In genomic region chr17:80453980-80454556, GRCh38 we compare ENCODE assay signal across 8 cellular contexts. TPM values are rescaled to one million over a fixed set of nuclear protein-coding genes. Genes with fewer than 3 reads are reported as not detected.
DNase-seq lines count a peak whose midpoint lies in the region; ATAC-seq and TF ChIP-seq lines count a peak whose summit lies in the region.

No MANE protein-coding gene starts in this region.

- TF ChIP-seq CTCF in CD4-positive, alpha-beta T cell (IDR thresholded peaks at IDR 0.05) = no peak
- TF ChIP-seq CTCF in cardiac fibroblast (IDR thresholded peaks at IDR 0.05; ENCODE audit: low read depth, low read length) = no peak

- peaks cover 7% of the 10 kb centered on the region for H3K4me1 ChIP-seq in HUES48 (ENCODE audit: control insufficient read depth, insufficient read depth, low read length)
- peaks cover 46% of the 10 kb centered on the region for H3K4me1 ChIP-seq in muscle layer of colon (ENCODE audit: insufficient read depth, low read length)

- H3K27me3 Mint-ChIP-seq in CD4-positive, alpha-beta T cell = peaks cover 16% of the 10 kb centered on the region

- peak overlapping the region; percentile 88 for H3K9ac ChIP-seq in HUES48 (ENCODE audit: low read depth, low read length)
- peak overlapping the region; percentile 91 for H3K9ac ChIP-seq in muscle layer of colon (ENCODE audit: low read length)

- H3K36me3 ChIP-seq in HUES48 (ENCODE audit: control insufficient read depth, insufficient read depth, low read length) = no peaks in the 10 kb centered on the region
- no peaks in the 10 kb centered on the region for H3K36me3 ChIP-seq in muscle layer of colon (ENCODE audit: insufficient read depth, low read length)

- peak overlapping the region; percentile 83 for H3K4me3 ChIP-seq in HUES48 (ENCODE audit: low read depth, low read length)
- peak overlapping the region; percentile 70 to 74 for H3K4me3 ChIP-seq in cardiac fibroblast (replicated peaks in 1 of 2; ENCODE audit: low read depth in 2 of 2, low read length in 2 of 2)
- H3K4me3 ChIP-seq in muscle layer of colon (ENCODE audit: low read depth in 1 of 2, low read length in 2 of 2) = peak overlapping the region; percentile 75 to 77

- no peak for ATAC-seq in CD4-positive, alpha-beta T cell (ENCODE audit: poor library complexity)

- peaks cover 3% of the 10 kb centered on the region for H3K36me3 Mint-ChIP-seq in CD4-positive, alpha-beta T cell (ENCODE audit: low read depth)

- peak overlapping the region; percentile 94 for H3K4me3 Mint-ChIP-seq in CD4-positive, alpha-beta T cell

- peak overlapping the region; percentile 93 for H3K27ac ChIP-seq in CD4-positive, alpha-beta T cell (ENCODE audit: low read depth, low read length)
- H3K27ac ChIP-seq in HUES48 (ENCODE audit: low read depth, low read length) (peak overlapping the region; percentile 94), muscle layer of colon (ENCODE audit: low read depth, low read length) (peak overlapping the region; percentile 98)

- CTCF ChIA-PET in CD4-positive, alpha-beta T cell (lab: Charles Lee) = interaction anchor here (0.8 to 2.0 kb wide), 4 partner anchors 27 to 582 kb away, joined by 3 to 7 read pairs (median 4); no protein-coding TSS in a partner anchor

- peak in 1 of 10 experiments; percentile 16 for DNase-seq in CD4-positive, alpha-beta T cell
- DNase-seq in cardiac fibroblast (ENCODE audit: low read depth in 2 of 2) = no peak
- no peak for DNase-seq in NCI-H1694 (lab: John Stamatoyannopoulos, UW)
- DNase-seq in NCI-H2107 (lab: John Stamatoyannopoulos, UW) = no peak
- DNase-seq in ACHN = no peak
- no peak for DNase-seq in hypothalamus (lab: John Stamatoyannopoulos, UW)

- H3K4me1 Mint-ChIP-seq in CD4-positive, alpha-beta T cell (ENCODE audit: low read depth) = peaks cover 15% of the 10 kb centered on the region

- POLR2A ChIA-PET in CD4-positive, alpha-beta T cell (lab: Charles Lee) = interaction anchor here (0.7 to 2.0 kb wide), 34 partner anchors 11 to 1098 kb away, joined by 3 to 15 read pairs (median 4); partner anchors contain the start of genes CEP131, CHMP6, ENDOV and FAAP100

- H3K27ac Mint-ChIP-seq in CD4-positive, alpha-beta T cell = peak overlapping the region; percentile 94

- in situ Hi-C loops in ACHN (cut with HindIII; ENCODE audit: low pct_ligation_motif_present, low pct_unique_long_range_greater_than_20kb, low sequenced_read_pairs) = no loop called here

- no peaks in the 10 kb centered on the region for H3K9me3 Mint-ChIP-seq in CD4-positive, alpha-beta T cell

- intact Hi-C loops in CD4-positive, alpha-beta T cell (cut with DNase I, micrococcal nuclease) = loop anchor here (1.0 to 10.0 kb wide), 5 partner anchors 39 to 1061 kb away; partner anchors contain the start of genes ACTG1 (in 1 of the 2), EIF4A3 (in 1 of the 2) and ENDOV (in 1 of the 2)

- H3K9me3 ChIP-seq in CD4-positive, alpha-beta T cell (ENCODE audit: control insufficient read depth, low read length) = no peaks in the 10 kb centered on the region
- H3K9me3 ChIP-seq in HUES48 (ENCODE audit: control insufficient read depth, insufficient read depth, low read length) = no peaks in the 10 kb centered on the region
- no peaks in the 10 kb centered on the region for H3K9me3 ChIP-seq in muscle layer of colon (ENCODE audit: low read length)

- no peaks in the 10 kb centered on the region for H3K27me3 ChIP-seq in CD4-positive, alpha-beta T cell (ENCODE audit: control insufficient read depth, insufficient read depth, low read length)
- H3K27me3 ChIP-seq in HUES48 (ENCODE audit: control insufficient read depth, insufficient read depth, low read length) = peaks cover 16% of the 10 kb centered on the region
- no peaks in the 10 kb centered on the region for H3K27me3 ChIP-seq in muscle layer of colon (ENCODE audit: control insufficient read depth in 1 of 2, insufficient read depth in 2 of 2, low read length in 2 of 2)

RNA-seq across cellular contexts. Expression of gene NPTX1, which starts 22.3 kb away (rescaled TPM):
- under 1 TPM; 0.25 to 0.58 TPM for total RNA-seq in CD4-positive, alpha-beta T cell

RNA-seq across cellular contexts. Expression of gene ENDOV, which starts 39.1 kb away (rescaled TPM):
- total RNA-seq in CD4-positive, alpha-beta T cell = 10 to 100 TPM; 10.1 to 12.0 TPM
